ENCODE assay signal across 2 cellular contexts in genomic region chr1:183901748-183902341, GRCh38.
A peak's percentile ranks its signal among the peaks of the same experiment; 100 is the strongest.
TF ChIP-seq lines count a peak whose summit lies in the region.

No MANE protein-coding gene starts in this region.

TF ChIP-seq in liver, 16 proteins besides CTCF, POLR2A, EP300 and RAD21 (continued from another document):
- TF ChIP-seq, protein P1, sequence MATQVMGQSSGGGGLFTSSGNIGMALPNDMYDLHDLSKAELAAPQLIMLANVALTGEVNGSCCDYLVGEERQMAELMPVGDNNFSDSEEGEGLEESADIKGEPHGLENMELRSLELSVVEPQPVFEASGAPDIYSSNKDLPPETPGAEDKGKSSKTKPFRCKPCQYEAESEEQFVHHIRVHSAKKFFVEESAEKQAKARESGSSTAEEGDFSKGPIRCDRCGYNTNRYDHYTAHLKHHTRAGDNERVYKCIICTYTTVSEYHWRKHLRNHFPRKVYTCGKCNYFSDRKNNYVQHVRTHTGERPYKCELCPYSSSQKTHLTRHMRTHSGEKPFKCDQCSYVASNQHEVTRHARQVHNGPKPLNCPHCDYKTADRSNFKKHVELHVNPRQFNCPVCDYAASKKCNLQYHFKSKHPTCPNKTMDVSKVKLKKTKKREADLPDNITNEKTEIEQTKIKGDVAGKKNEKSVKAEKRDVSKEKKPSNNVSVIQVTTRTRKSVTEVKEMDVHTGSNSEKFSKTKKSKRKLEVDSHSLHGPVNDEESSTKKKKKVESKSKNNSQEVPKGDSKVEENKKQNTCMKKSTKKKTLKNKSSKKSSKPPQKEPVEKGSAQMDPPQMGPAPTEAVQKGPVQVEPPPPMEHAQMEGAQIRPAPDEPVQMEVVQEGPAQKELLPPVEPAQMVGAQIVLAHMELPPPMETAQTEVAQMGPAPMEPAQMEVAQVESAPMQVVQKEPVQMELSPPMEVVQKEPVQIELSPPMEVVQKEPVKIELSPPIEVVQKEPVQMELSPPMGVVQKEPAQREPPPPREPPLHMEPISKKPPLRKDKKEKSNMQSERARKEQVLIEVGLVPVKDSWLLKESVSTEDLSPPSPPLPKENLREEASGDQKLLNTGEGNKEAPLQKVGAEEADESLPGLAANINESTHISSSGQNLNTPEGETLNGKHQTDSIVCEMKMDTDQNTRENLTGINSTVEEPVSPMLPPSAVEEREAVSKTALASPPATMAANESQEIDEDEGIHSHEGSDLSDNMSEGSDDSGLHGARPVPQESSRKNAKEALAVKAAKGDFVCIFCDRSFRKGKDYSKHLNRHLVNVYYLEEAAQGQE (IDR thresholded peaks at IDR 0.05) = no peak
- TF ChIP-seq FOXA1 (IDR thresholded peaks at IDR 0.05) = no peak
- peak; percentile 8 for TF ChIP-seq NR2F2 (IDR thresholded peaks at IDR 0.05)
- TF ChIP-seq JUND (IDR thresholded peaks at IDR 0.05) = peak in 1 of 2 donors; percentile 19
- no peak for TF ChIP-seq TAF1 (conservative IDR thresholded peaks at IDR 0.05)
- no peak for TF ChIP-seq HNF4G (IDR thresholded peaks at IDR 0.05)
- TF ChIP-seq FOXA2 (IDR thresholded peaks at IDR 0.05) = no peak
TF ChIP-seq in liver: peak in this region for 3.

TF ChIP-seq in HepG2, 621 proteins besides CTCF, POLR2A, EP300 and RAD21 (continued from another document):
- no peak for TF ChIP-seq PAWR (CRISPR knock-in tag; IDR thresholded peaks at IDR 0.05; ENCODE audit: borderline replicate concordance)
- no peak for TF ChIP-seq ZNF44 (CRISPR knock-in tag; IDR thresholded peaks at IDR 0.05)
- no peak for TF ChIP-seq ZNF766 (CRISPR knock-in tag; IDR thresholded peaks at IDR 0.05; ENCODE audit: borderline replicate concordance)
- TF ChIP-seq ZNF550 (CRISPR knock-in tag; IDR thresholded peaks at IDR 0.05; ENCODE audit: borderline replicate concordance) = no peak
- no peak for TF ChIP-seq SP4 (CRISPR knock-in tag; IDR thresholded peaks at IDR 0.05)
- no peak for TF ChIP-seq DRAP1 (CRISPR knock-in tag; IDR thresholded peaks at IDR 0.05)
- TF ChIP-seq NBN (conservative IDR thresholded peaks at IDR 0.05) = no peak
- TF ChIP-seq, protein P2, sequence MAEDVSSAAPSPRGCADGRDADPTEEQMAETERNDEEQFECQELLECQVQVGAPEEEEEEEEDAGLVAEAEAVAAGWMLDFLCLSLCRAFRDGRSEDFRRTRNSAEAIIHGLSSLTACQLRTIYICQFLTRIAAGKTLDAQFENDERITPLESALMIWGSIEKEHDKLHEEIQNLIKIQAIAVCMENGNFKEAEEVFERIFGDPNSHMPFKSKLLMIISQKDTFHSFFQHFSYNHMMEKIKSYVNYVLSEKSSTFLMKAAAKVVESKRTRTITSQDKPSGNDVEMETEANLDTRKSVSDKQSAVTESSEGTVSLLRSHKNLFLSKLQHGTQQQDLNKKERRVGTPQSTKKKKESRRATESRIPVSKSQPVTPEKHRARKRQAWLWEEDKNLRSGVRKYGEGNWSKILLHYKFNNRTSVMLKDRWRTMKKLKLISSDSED (CRISPR knock-in tag; IDR thresholded peaks at IDR 0.05) = no peak
- TF ChIP-seq ZNF576 (CRISPR knock-in tag; IDR thresholded peaks at IDR 0.05) = no peak
- TF ChIP-seq, protein P3, sequence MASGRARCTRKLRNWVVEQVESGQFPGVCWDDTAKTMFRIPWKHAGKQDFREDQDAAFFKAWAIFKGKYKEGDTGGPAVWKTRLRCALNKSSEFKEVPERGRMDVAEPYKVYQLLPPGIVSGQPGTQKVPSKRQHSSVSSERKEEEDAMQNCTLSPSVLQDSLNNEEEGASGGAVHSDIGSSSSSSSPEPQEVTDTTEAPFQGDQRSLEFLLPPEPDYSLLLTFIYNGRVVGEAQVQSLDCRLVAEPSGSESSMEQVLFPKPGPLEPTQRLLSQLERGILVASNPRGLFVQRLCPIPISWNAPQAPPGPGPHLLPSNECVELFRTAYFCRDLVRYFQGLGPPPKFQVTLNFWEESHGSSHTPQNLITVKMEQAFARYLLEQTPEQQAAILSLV (CRISPR knock-in tag; IDR thresholded peaks at IDR 0.05; ENCODE audit: borderline replicate concordance) = no peak
- TF ChIP-seq DPF2 (CRISPR knock-in tag; IDR thresholded peaks at IDR 0.05; ENCODE audit: borderline replicate concordance, low read depth) = no peak
- no peak for TF ChIP-seq ZFYVE20 (CRISPR knock-in tag; IDR thresholded peaks at IDR 0.05; ENCODE audit: borderline replicate concordance, low read depth)
- TF ChIP-seq, protein P4, sequence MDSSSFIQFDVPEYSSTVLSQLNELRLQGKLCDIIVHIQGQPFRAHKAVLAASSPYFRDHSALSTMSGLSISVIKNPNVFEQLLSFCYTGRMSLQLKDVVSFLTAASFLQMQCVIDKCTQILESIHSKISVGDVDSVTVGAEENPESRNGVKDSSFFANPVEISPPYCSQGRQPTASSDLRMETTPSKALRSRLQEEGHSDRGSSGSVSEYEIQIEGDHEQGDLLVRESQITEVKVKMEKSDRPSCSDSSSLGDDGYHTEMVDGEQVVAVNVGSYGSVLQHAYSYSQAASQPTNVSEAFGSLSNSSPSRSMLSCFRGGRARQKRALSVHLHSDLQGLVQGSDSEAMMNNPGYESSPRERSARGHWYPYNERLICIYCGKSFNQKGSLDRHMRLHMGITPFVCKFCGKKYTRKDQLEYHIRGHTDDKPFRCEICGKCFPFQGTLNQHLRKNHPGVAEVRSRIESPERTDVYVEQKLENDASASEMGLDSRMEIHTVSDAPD (CRISPR knock-in tag; IDR thresholded peaks at IDR 0.05) = no peak
- TF ChIP-seq EED (CRISPR knock-in tag; IDR thresholded peaks at IDR 0.05) = no peak
- TF ChIP-seq SOX5 (CRISPR knock-in tag; IDR thresholded peaks at IDR 0.05; ENCODE audit: borderline replicate concordance) = no peak
